8 cellular contexts compared by ENCODE assay signal in the genomic region with DNA sequence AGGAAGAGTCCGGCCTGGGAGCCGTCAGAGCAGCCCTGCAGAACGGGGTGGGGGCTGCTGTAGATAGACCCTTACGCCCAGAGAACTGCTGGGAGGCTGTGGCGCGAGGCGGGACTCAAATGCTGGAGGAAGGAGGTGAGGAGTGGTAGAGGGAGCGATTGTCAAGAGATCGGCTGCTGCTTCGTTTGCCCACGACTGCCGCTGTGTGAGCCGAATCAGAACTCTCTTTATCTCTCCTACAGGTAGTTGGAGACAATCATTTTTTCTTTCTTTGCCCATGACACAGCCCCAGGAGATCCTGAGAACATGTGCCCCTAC. TPM values are rescaled to one million over a fixed set of nuclear protein-coding genes. Genes with fewer than 3 reads are reported as not detected.
DNase-seq lines count a peak whose midpoint lies in the region; ATAC-seq and TF ChIP-seq lines count a peak whose summit lies in the region.

No MANE protein-coding gene starts in this region.

- peak overlapping the region; percentile 96 for H3K4me3 ChIP-seq in AG10803 (ENCODE audit: low read length)
- H3K4me3 ChIP-seq in vagina, result peak overlapping the region; percentile 74 to 76

- no peaks in the 10 kb centered on the region for H3K27me3 Mint-ChIP-seq in mesothelial cell of epicardium (ENCODE audit: low read depth)

- ATAC-seq in GM21717 (IDR thresholded peaks at IDR 0.05; ENCODE audit: unreplicated experiment) (peak; percentile 14), GM18505 (IDR thresholded peaks at IDR 0.05; ENCODE audit: unreplicated experiment) (no peak)

- no peak for DNase-seq in AG10803 (ENCODE audit: low read depth)
- DNase-seq in OCI-M1 (lab: John Stamatoyannopoulos, UW), result peak; percentile 58
- peak in 12 of 61 donors; percentile 38 to 79 (median 52) for DNase-seq in caudate nucleus (lab: John Stamatoyannopoulos, UW)
- no peak for DNase-seq in mesothelial cell of epicardium (ENCODE audit: low spot score in 2 of 2, unreplicated experiment in 2 of 2)
- no peak for DNase-seq in vagina (ENCODE audit: extremely low spot score in 2 of 2)
- DNase-seq in AML-193 (lab: John Stamatoyannopoulos, UW), result no peak

- H3K27ac ChIP-seq in caudate nucleus (ENCODE audit: low read depth, low read length) (peak overlapping the region; percentile 96), vagina (peak overlapping the region; percentile 68)

- intact Hi-C loops in vagina (cut with DNase I), result no loop called here

- no peaks in the 10 kb centered on the region for H3K9me3 Mint-ChIP-seq in mesothelial cell of epicardium

- no peaks in the 10 kb centered on the region for H3K27me3 ChIP-seq in vagina

- H3K36me3 Mint-ChIP-seq in mesothelial cell of epicardium, result peaks cover 5% of the 10 kb centered on the region

- H3K36me3 ChIP-seq in vagina, result peaks cover 0 to 12% of the 10 kb centered on the region in 2 donors

- TF ChIP-seq POLR2A in vagina (IDR thresholded peaks at IDR 0.05), result no peak
- no peak for TF ChIP-seq POLR2A in GM18505 (IDR thresholded peaks at IDR 0.05; ENCODE audit: borderline replicate concordance, extremely low read depth, insufficient read depth, insufficient read length)

- TF ChIP-seq CTCF in AG10803 (conservative IDR thresholded peaks at IDR 0.05; ENCODE audit: low read length) (peak; percentile 7; the same call in 1 of the 2 replicates), mesothelial cell of epicardium (IDR thresholded peaks at IDR 0.05; ENCODE audit: unreplicated experiment) (no peak), vagina (IDR thresholded peaks at IDR 0.05) (no peak)

- peaks cover 43% of the 10 kb centered on the region for H3K4me1 ChIP-seq in vagina

- H3K27ac Mint-ChIP-seq in mesothelial cell of epicardium, result peak overlapping the region; percentile 100

- H3K4me1 Mint-ChIP-seq in mesothelial cell of epicardium, result peaks cover 37% of the 10 kb centered on the region

- peak overlapping the region; percentile 98 for H3K4me3 Mint-ChIP-seq in mesothelial cell of epicardium

- H3K9me3 ChIP-seq in vagina, result no peaks in the 10 kb centered on the region

RNA-seq across cellular contexts. Expression of gene ZNF79, which starts 0.4 kb away (rescaled TPM):
- total RNA-seq in mesothelial cell of epicardium (11.0 to 12.1 TPM (median 11.6 TPM) in 3 replicates), vagina (13.3 TPM)

RNA-seq across cellular contexts. Expression of gene RPL12, which starts 26.6 kb away (rescaled TPM):
- total RNA-seq in mesothelial cell of epicardium (1,125 to 1,180 TPM (median 1,165 TPM) in 3 replicates), vagina (2,572 TPM)

RNA-seq across cellular contexts. Expression of gene LRSAM1, which starts 26.7 kb away (rescaled TPM):
- total RNA-seq in mesothelial cell of epicardium (27.1 to 28.0 TPM (median 27.4 TPM) in 3 replicates), vagina (30.0 TPM)

RNA-seq across cellular contexts. Expression of gene SLC2A8, which starts 27.7 kb away (rescaled TPM):
- 30.9 to 36.0 TPM (median 32.7 TPM) in 3 replicates for total RNA-seq in mesothelial cell of epicardium
- 13.8 TPM for total RNA-seq in vagina
